In genomic region chr9:6215562-6215961, GRCh38 we compare ENCODE assay signal across 12 cellular contexts. TPM values are rescaled to one million over a fixed set of nuclear protein-coding genes. Genes with fewer than 3 reads are reported as not detected.
DNase-seq lines count a peak whose midpoint lies in the region; ATAC-seq and TF ChIP-seq lines count a peak whose summit lies in the region.
"Had no signal": no experiment of that assay in that cellular context is flagged by ENCODE, and none has a peak within 500 bp of the region (broad histone marks: within the 10 kb centered on the region; RNA-seq: fewer than 3 reads in every experiment).

A gene with protein sequence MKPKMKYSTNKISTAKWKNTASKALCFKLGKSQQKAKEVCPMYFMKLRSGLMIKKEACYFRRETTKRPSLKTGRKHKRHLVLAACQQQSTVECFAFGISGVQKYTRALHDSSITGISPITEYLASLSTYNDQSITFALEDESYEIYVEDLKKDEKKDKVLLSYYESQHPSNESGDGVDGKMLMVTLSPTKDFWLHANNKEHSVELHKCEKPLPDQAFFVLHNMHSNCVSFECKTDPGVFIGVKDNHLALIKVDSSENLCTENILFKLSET (plus strand): TSS chr9:6215807. CDS start chr9:6241695, 25,888 bp downstream.

- peaks cover 6% of the 10 kb centered on the region for H3K9me3 Mint-ChIP-seq in nephron

- no peaks in the 10 kb centered on the region for H3K36me3 ChIP-seq in upper lobe of right lung
- H3K36me3 ChIP-seq: Peyer's patch had no signal

- no peak for ATAC-seq in upper lobe of right lung

- peak within 1 kb of the TSS; percentile 80 for H3K4me3 ChIP-seq in fibroblast of pulmonary artery (replicated peaks; ENCODE audit: low read depth, low read length)
- peak within 1 kb of the TSS; percentile 38 for H3K4me3 ChIP-seq in upper lobe of right lung

- intact Hi-C loops in upper lobe of right lung (cut with DNase I) = no loop called here

- H3K27me3 Mint-ChIP-seq in nephron (ENCODE audit: low read depth) = no peaks in the 10 kb centered on the region

- H3K9me3 ChIP-seq in upper lobe of right lung = no peaks in the 10 kb centered on the region
- H3K9me3 ChIP-seq: Peyer's patch had no signal

- no peaks in the 10 kb centered on the region for H3K27me3 ChIP-seq in upper lobe of right lung
- H3K27me3 ChIP-seq: Peyer's patch had no signal

- peak within 1 kb of the TSS in 2 of 3 experiments; percentile 37 to 72 for H3K4me3 Mint-ChIP-seq in nephron
- H3K4me3 Mint-ChIP-seq: activated CD4-positive, alpha-beta T cell treated with anti-CD3 and anti-CD28 coated beads, Interleukin-2, amount 10 ng/mL, durations not matched to agents 7 days and 5 days had no signal

- DNase-seq in NCI-H446 (lab: John Stamatoyannopoulos, UW) = peak; percentile 55 to 79
- no peak for DNase-seq in NCI-H446 treated with DMSO at 0.1 percent for 48 hours (lab: John Stamatoyannopoulos, UW)
- DNase-seq in fibroblast of pulmonary artery (ENCODE audit: low read depth) = peak; percentile 93
- DNase-seq in upper lobe of right lung = no peak
- DNase-seq in D341Med (ENCODE audit: low spot score) = no peak
- no peak for DNase-seq in 8988T
- no peak for DNase-seq in GM19238 (ENCODE audit: insufficient read length, low spot score)
- DNase-seq: ACHN; activated CD4-positive, alpha-beta T cell treated with anti-CD3 and anti-CD28 coated beads, Interleukin-2, amount 10 ng/mL, durations not matched to agents 7 days and 5 days; Karpas-422; Peyer's patch had no signal

- H3K4me1 ChIP-seq in upper lobe of right lung = peaks cover 9% of the 10 kb centered on the region
- H3K4me1 ChIP-seq: Peyer's patch had no signal

- TF ChIP-seq CTCF in fibroblast of pulmonary artery (IDR thresholded peaks at IDR 0.05; ENCODE audit: low read length, missing control alignments) (no peak), nephron (IDR thresholded peaks at IDR 0.05; ENCODE audit: unreplicated experiment in 3 of 3) (no peak), upper lobe of right lung (IDR thresholded peaks at IDR 0.05) (no peak)

- H3K4me1 Mint-ChIP-seq in nephron = peaks cover 19% of the 10 kb centered on the region
- H3K4me1 Mint-ChIP-seq: activated CD4-positive, alpha-beta T cell treated with anti-CD3 and anti-CD28 coated beads, Interleukin-2, amount 10 ng/mL, durations not matched to agents 7 days and 5 days had no signal

- no peaks in the 10 kb centered on the region for H3K36me3 Mint-ChIP-seq in nephron (ENCODE audit: low read depth)

- H3K27ac Mint-ChIP-seq in nephron = peak within 1 kb of the TSS in 2 of 3 experiments; percentile 58 to 78
- H3K27ac Mint-ChIP-seq: activated CD4-positive, alpha-beta T cell treated with anti-CD3 and anti-CD28 coated beads, Interleukin-2, amount 10 ng/mL, durations not matched to agents 7 days and 5 days had no signal

- H3K27ac ChIP-seq in upper lobe of right lung = peak within 1 kb of the TSS; percentile 25

RNA-seq across cellular contexts. Expression of the gene that starts here (rescaled TPM):
- total RNA-seq in upper lobe of right lung = 64.8 TPM
- total RNA-seq: activated CD4-positive, alpha-beta T cell treated with anti-CD3 and anti-CD28 coated beads, Interleukin-2, amount 10 ng/mL, durations not matched to agents 7 days and 5 days had no signal

Comparison
In these comparisons a context has a peak if more than half of its experiments do, and no peak if none do; other contexts are left out.
1. DNase-seq: peak in NCI-H446 (2 of 2) and fibroblast of pulmonary artery (single experiment); none in NCI-H446 treated with DMSO at 0.1 percent for 48 hours (single experiment), upper lobe of right lung (single experiment), D341Med (single experiment), 8988T (single experiment) and GM19238 (single experiment).